8 cellular contexts compared by ENCODE assay signal in genomic region chr9:77764894-77765780, GRCh38.
DNase-seq lines count a peak whose midpoint lies in the region; ATAC-seq and TF ChIP-seq lines count a peak whose summit lies in the region.

No MANE protein-coding gene starts in this region.

- no peaks in the 10 kb centered on the region for H3K9me3 ChIP-seq in CD4-positive, alpha-beta T cell (ENCODE audit: control insufficient read depth, low read length)

- no peak overlapping the region for H3K27ac Mint-ChIP-seq in CD4-positive, alpha-beta T cell

- TF ChIP-seq CTCF in CD4-positive, alpha-beta T cell (IDR thresholded peaks at IDR 0.05), result peak; percentile 31
- peak; percentile 61 for TF ChIP-seq CTCF in LNCaP clone FGC (IDR thresholded peaks at IDR 0.05; ENCODE audit: control insufficient read depth, extremely low read depth, insufficient read depth)
- peak; percentile 67 for TF ChIP-seq CTCF in astrocyte of the cerebellum (IDR thresholded peaks at IDR 0.05; ENCODE audit: low read depth, low read length, missing control alignments)

- in situ Hi-C loops in astrocyte of the cerebellum (cut with HindIII; ENCODE audit: low sequenced_read_pairs), result no loop called here

- H3K9me3 Mint-ChIP-seq in CD4-positive, alpha-beta T cell, result no peaks in the 10 kb centered on the region

- no peaks in the 10 kb centered on the region for H3K27me3 ChIP-seq in CD4-positive, alpha-beta T cell (ENCODE audit: control insufficient read depth, insufficient read depth, low read length)

- CTCF ChIA-PET in CD4-positive, alpha-beta T cell (lab: Charles Lee), result no interaction called here

- H3K4me3 ChIP-seq in LNCaP clone FGC (ENCODE audit: low read depth, low read length) (no peak overlapping the region), astrocyte of the cerebellum (ENCODE audit: low read depth, low read length) (no peak overlapping the region)

- ATAC-seq in CD4-positive, alpha-beta T cell (ENCODE audit: poor library complexity), result no peak
- ATAC-seq in GM21423 (IDR thresholded peaks at IDR 0.05; ENCODE audit: unreplicated experiment) (no peak), HG03442 (IDR thresholded peaks at IDR 0.05; ENCODE audit: unreplicated experiment) (no peak)

- intact Hi-C loops in CD4-positive, alpha-beta T cell (cut with DNase I, micrococcal nuclease), result no loop called here

- H3K4me1 Mint-ChIP-seq in CD4-positive, alpha-beta T cell (ENCODE audit: low read depth), result peaks cover 8% of the 10 kb centered on the region

- H3K27ac ChIP-seq in CD4-positive, alpha-beta T cell (ENCODE audit: low read depth, low read length), result no peak overlapping the region

- H3K4me3 Mint-ChIP-seq in CD4-positive, alpha-beta T cell, result no peak overlapping the region

- no peaks in the 10 kb centered on the region for H3K27me3 Mint-ChIP-seq in CD4-positive, alpha-beta T cell

- no peak for DNase-seq in CD4-positive, alpha-beta T cell
- DNase-seq in LNCaP clone FGC (ENCODE audit: low read depth) (peak; percentile 46), astrocyte of the cerebellum (ENCODE audit: low read depth) (peak; percentile 54), lung microvascular endothelial cell (ENCODE audit: low read depth in 2 of 2) (peak; percentile 75 to 84), putamen (ENCODE audit: low spot score) (no peak), NCI-H446 (lab: John Stamatoyannopoulos, UW) (no peak)

- POLR2A ChIA-PET in CD4-positive, alpha-beta T cell (lab: Charles Lee), result no interaction called here

- H3K36me3 Mint-ChIP-seq in CD4-positive, alpha-beta T cell (ENCODE audit: low read depth), result peaks cover 32% of the 10 kb centered on the region

Comparison
In these comparisons a context has a peak if more than half of its experiments do, and no peak if none do; other contexts are left out.
1. DNase-seq: peak in LNCaP clone FGC (single experiment), astrocyte of the cerebellum (single experiment) and lung microvascular endothelial cell (2 of 2); none in CD4-positive, alpha-beta T cell (0 of 10), putamen (single experiment) and NCI-H446 (0 of 2).
2. Peak in every context shown above with its lines, with median percentiles within 50 percentile points of each other: CTCF ChIP-seq.